In the genomic region with DNA sequence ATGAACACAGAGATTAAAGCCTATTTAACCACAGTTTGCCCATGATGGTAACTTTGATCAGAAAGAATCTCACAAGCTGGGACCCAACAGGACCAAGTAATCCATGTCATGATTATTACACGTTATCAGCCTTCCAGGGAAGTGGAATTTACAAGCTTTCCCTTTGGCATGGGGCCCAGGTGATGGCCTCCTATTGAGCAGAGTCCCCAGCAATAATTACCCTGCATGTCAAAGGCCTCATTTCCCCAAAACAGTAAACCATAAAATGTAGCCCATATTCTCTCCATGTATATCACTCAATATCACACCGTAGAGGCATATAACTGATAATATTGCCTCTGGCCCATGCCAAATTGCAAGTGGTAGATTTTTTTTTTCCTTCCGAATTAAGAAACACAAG, we compare ENCODE assay signal across 22 cellular contexts. TPM values are rescaled to one million over a fixed set of nuclear protein-coding genes. Genes with fewer than 3 reads are reported as not detected.
A peak's percentile ranks its signal among the peaks of the same experiment; 100 is the strongest.
DNase-seq lines count a peak whose midpoint lies in the region; ATAC-seq, FAIRE-seq and TF ChIP-seq lines count a peak whose summit lies in the region.
"Had no signal": no experiment of that assay in that cellular context is flagged by ENCODE, and none has a peak within 500 bp of the region (broad histone marks: within the 10 kb centered on the region; RNA-seq: fewer than 3 reads in every experiment).

No MANE protein-coding gene starts in this region.

- H3K4me3 ChIP-seq in Peyer's patch, result no peak overlapping the region
- H3K4me3 ChIP-seq: prostate gland had no signal

- peak overlapping the region; percentile 26 for H3K4me3 Mint-ChIP-seq in osteocyte (ENCODE audit: unreplicated experiment)
- H3K4me3 Mint-ChIP-seq: activated naive CD4-positive, alpha-beta T cell treated with anti-CD3 and anti-CD28 coated beads for 36 hours had no signal

- peaks cover 7% of the 10 kb centered on the region for H3K27me3 Mint-ChIP-seq in osteocyte (ENCODE audit: unreplicated experiment)

- FAIRE-seq in H54 (lab: Jason Lieb, UNC), result peak; percentile 65
- FAIRE-seq: GM12892, GM19239 had no signal

- peak; percentile 33 for DNase-seq in NCI-H345 (lab: John Stamatoyannopoulos, UW)
- DNase-seq in NCI-H345 treated with DMSO at 0.1 percent for 48 hours (lab: John Stamatoyannopoulos, UW; ENCODE audit: unreplicated experiment), result no peak
- DNase-seq in H54 (ENCODE audit: insufficient read length, low spot score), result no peak
- peak in 2 of 3 donors; percentile 62 to 74 for DNase-seq in Peyer's patch
- no peak for DNase-seq in osteocyte (ENCODE audit: extremely low spot score, unreplicated experiment)
- no peak for DNase-seq in DMS153 treated with DMSO at 0.1 percent for 48 hours (lab: John Stamatoyannopoulos, UW; ENCODE audit: unreplicated experiment)
- no peak for DNase-seq in SK-N-DZ (ENCODE audit: low spot score)
- DNase-seq: activated naive CD4-positive, alpha-beta T cell treated with anti-CD3 and anti-CD28 coated beads for 36 hours; activated T-cell treated with anti-CD3 and anti-CD28 coated beads, Interleukin-2, amount 50 U/mL, for 48 hours; aorta; C1 segment of cervical spinal cord; caudate nucleus; dermis blood vessel endothelial cell; DMS79 treated with DMSO at 0.1 percent for 48 hours; left cardiac atrium; NCI-H2171; NCI-H526; SIG-M5 had no signal

- no peak for ATAC-seq in HG02798 (IDR thresholded peaks at IDR 0.05; ENCODE audit: poor library complexity, unreplicated experiment)
- ATAC-seq: left cardiac atrium had no signal

- no peaks in the 10 kb centered on the region for H3K36me3 ChIP-seq in Peyer's patch
- H3K36me3 ChIP-seq: prostate gland had no signal

- no peaks in the 10 kb centered on the region for H3K36me3 Mint-ChIP-seq in osteocyte (ENCODE audit: unreplicated experiment)

- no peaks in the 10 kb centered on the region for H3K27me3 ChIP-seq in Peyer's patch

- no peaks in the 10 kb centered on the region for H3K9me3 ChIP-seq in Peyer's patch
- H3K9me3 ChIP-seq: prostate gland had no signal

- H3K4me1 ChIP-seq in Peyer's patch, result no peaks in the 10 kb centered on the region
- H3K4me1 ChIP-seq: prostate gland had no signal

- TF ChIP-seq CTCF in Peyer's patch (IDR thresholded peaks at IDR 0.05), result no peak
- no peak for TF ChIP-seq CTCF in osteocyte (IDR thresholded peaks at IDR 0.05)

- H3K9me3 Mint-ChIP-seq in osteocyte (ENCODE audit: unreplicated experiment), result no peaks in the 10 kb centered on the region
- H3K9me3 Mint-ChIP-seq: activated naive CD4-positive, alpha-beta T cell treated with anti-CD3 and anti-CD28 coated beads for 36 hours had no signal

- H3K27ac ChIP-seq in Peyer's patch, result no peak overlapping the region
- H3K27ac ChIP-seq: prostate gland had no signal

- H3K27ac Mint-ChIP-seq in osteocyte (ENCODE audit: unreplicated experiment), result no peak overlapping the region
- H3K27ac Mint-ChIP-seq: activated naive CD4-positive, alpha-beta T cell treated with anti-CD3 and anti-CD28 coated beads for 36 hours had no signal

- H3K4me1 Mint-ChIP-seq in osteocyte (ENCODE audit: unreplicated experiment), result peaks cover 25% of the 10 kb centered on the region

- TF ChIP-seq POLR2A in H54 (IDR thresholded peaks at IDR 0.05; ENCODE audit: low read depth, low read length), result no peak
- TF ChIP-seq POLR2A in Peyer's patch (IDR thresholded peaks at IDR 0.05), result no peak

RNA-seq across cellular contexts. Expression of a gene that starts 38.9 kb away (rescaled TPM):
- total RNA-seq in Peyer's patch (10 to 100 TPM; 22.4 to 54.9 (median 34.5) TPM), osteocyte (44.8 and 50.1 TPM in 2 replicates)
- polyA plus RNA-seq in SK-N-DZ (2014; cell fraction: cytosol; rRNA removed), result 87.2 and 89.8 TPM in 2 replicates
- 80.3 and 91.9 TPM in 2 replicates for polyA plus RNA-seq in SK-N-DZ (2014; cell fraction: nucleus; rRNA removed)

RNA-seq across cellular contexts. Expression of a gene that starts 39.1 kb away (rescaled TPM):
- total RNA-seq in Peyer's patch, result 1 to 10 TPM in 3 of 4 donors, not detected in 1; 1.7 to 3.1 (median 1.8) TPM
- 7.4 TPM in 2 replicates for total RNA-seq in osteocyte
- 1.4 and 4.2 TPM in 2 replicates for polyA plus RNA-seq in SK-N-DZ (2014; cell fraction: cytosol; rRNA removed)
- 11.8 and 17.5 TPM in 2 replicates for polyA plus RNA-seq in SK-N-DZ (2014; cell fraction: nucleus; rRNA removed)

Comparison
In these comparisons a context has a peak if more than half of its experiments do, and no peak if none do; other contexts are left out.
1. DNase-seq: peak in NCI-H345 (single experiment) and Peyer's patch (2 of 3); none in NCI-H345 treated with DMSO at 0.1 percent for 48 hours (single experiment), H54 (single experiment), osteocyte (single experiment), DMS153 treated with DMSO at 0.1 percent for 48 hours (single experiment) and SK-N-DZ (single experiment).